ENCODE assay signal across 11 cellular contexts in genomic region chrX:57669961-57670360, GRCh38. TPM values are rescaled to one million over a fixed set of nuclear protein-coding genes. Genes with fewer than 3 reads are reported as not detected.
"Had no signal": no experiment of that assay in that cellular context is flagged by ENCODE, and none has a peak within 500 bp of the region (broad histone marks: within the 10 kb centered on the region; RNA-seq: fewer than 3 reads in every experiment).

No MANE protein-coding gene starts in this region.

- H3K9ac ChIP-seq: GM23248, KMS-11 had no signal

- DNase-seq: GM23248, H9, HCEC 1CT, IMR-90, Karpas-422, KBM-7 had no signal

- FAIRE-seq: H1, H54, HTR-8/SVneo had no signal

- H3K4me2 ChIP-seq: KMS-11 had no signal

- H3K27ac ChIP-seq: GM23248, KMS-11 had no signal

- H2AFZ ChIP-seq: GM23248 had no signal

- H3K4me3 ChIP-seq: GM23248 had no signal

RNA-seq across cellular contexts. Expression of gene NLRP2B, which starts 10.1 kb away (rescaled TPM):
- total RNA-seq: GM23248, H1, H9, HT-29, IMR-90 had no signal
- polyA plus RNA-seq: GM23248, H1, IMR-90 had no signal
